ENCODE assay signal across 14 cellular contexts in the genomic region with DNA sequence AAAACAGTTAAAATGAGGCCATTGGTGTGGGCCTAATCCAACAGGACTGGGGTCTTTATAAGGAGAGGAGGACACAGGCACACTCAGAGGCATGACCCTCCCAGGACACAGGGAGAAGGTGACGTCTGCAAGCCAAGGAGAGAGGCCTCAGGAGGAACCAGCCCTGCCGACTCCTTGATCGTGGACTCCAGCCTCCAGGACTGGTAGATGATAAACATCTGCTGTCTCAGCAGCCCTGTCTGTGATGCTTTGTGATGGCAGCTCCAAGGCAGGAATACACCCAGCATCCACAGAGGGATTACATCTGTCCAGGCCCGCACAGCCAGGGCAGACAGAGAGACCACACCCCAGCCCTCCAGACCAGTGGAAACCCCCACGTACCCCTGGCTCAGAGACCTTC.
"Had no signal": no experiment of that assay in that cellular context is flagged by ENCODE, and none has a peak within 500 bp of the region (broad histone marks: within the 10 kb centered on the region; RNA-seq: fewer than 3 reads in every experiment).

No MANE protein-coding gene starts in this region.

- ATAC-seq: foreskin keratinocyte, left lung, WTC11 had no signal

- DNase-seq: activated gamma-delta T cell treated with Interleukin-2 at 50 U/mL for 16 hours; activated T-cell treated with anti-CD3 and anti-CD28 coated beads, Interleukin-2, amount 50 U/mL, for 1 hour; foreskin keratinocyte; left lung; stimulated activated CD4-positive, alpha-beta T cell treated with anti-CD3 and anti-CD28 coated beads, Interleukin-4, amount 100 ng/mL, for 24 hours; T-helper 1 cell; transverse colon; uterus had no signal

- H3K4me3 Mint-ChIP-seq: activated naive CD4-positive, alpha-beta T cell treated with anti-CD3 and anti-CD28 coated beads, Interleukin-2, amount 50 U/mL, for 24 hours; stimulated activated naive CD8-positive, alpha-beta T cell treated with anti-CD3 and anti-CD28 coated beads, Interleukin-15, Interleukin-2, amounts not matched to agents 100 ng/mL and 50 ng/mL, for 24 hours had no signal

- H3K27ac ChIP-seq: ascending aorta, coronary artery, foreskin keratinocyte, left lung, suprapubic skin, transverse colon, uterus had no signal

- H3K9me3 Mint-ChIP-seq: activated naive CD4-positive, alpha-beta T cell treated with anti-CD3 and anti-CD28 coated beads, Interleukin-2, amount 50 U/mL, for 24 hours; stimulated activated naive CD8-positive, alpha-beta T cell treated with anti-CD3 and anti-CD28 coated beads, Interleukin-15, Interleukin-2, amounts not matched to agents 100 ng/mL and 50 ng/mL, for 24 hours had no signal

- H3K27ac Mint-ChIP-seq: activated naive CD4-positive, alpha-beta T cell treated with anti-CD3 and anti-CD28 coated beads, Interleukin-2, amount 50 U/mL, for 24 hours; stimulated activated naive CD8-positive, alpha-beta T cell treated with anti-CD3 and anti-CD28 coated beads, Interleukin-15, Interleukin-2, amounts not matched to agents 100 ng/mL and 50 ng/mL, for 24 hours; WTC11 had no signal
